In the genomic region with DNA sequence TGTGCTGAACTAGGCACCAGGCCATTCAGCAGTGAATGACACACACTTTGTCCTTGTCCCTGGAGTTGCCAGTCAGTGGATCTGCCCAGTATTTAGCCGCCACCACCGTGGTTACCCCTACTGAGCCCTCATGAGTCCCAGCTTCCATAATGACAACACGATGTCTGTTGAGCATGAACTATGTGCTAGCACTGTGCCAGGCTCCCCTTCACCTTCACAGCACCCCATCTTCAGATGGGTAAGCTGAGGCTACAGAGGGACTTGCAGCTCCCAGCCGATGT, we compare ENCODE assay signal across 26 cellular contexts. TPM values are rescaled to one million over a fixed set of nuclear protein-coding genes. Genes with fewer than 3 reads are reported as not detected.
"Had no signal": no experiment of that assay in that cellular context is flagged by ENCODE, and none has a peak within 500 bp of the region (broad histone marks: within the 10 kb centered on the region; RNA-seq: fewer than 3 reads in every experiment).

No MANE protein-coding gene starts in this region.

- H3K27ac ChIP-seq: prostate gland, right atrium auricular region, stomach, tibial artery, uterus had no signal

- H3K36me3 Mint-ChIP-seq: mesothelial cell of epicardium; natural killer cell treated with Interleukin-12 subunit alpha and Interleukin-12 subunit beta and Interleukin-15 and Interleukin-18, amount 100 ng/mL, for 72 hours; type B pancreatic cell had no signal

- H3K4me3 Mint-ChIP-seq: effector memory CD8-positive, alpha-beta T cell; memory B cell; mesothelial cell of epicardium; natural killer cell treated with Interleukin-12 subunit alpha and Interleukin-12 subunit beta and Interleukin-15 and Interleukin-18, amount 100 ng/mL, for 72 hours; neural crest cell; type B pancreatic cell had no signal

- H3K4me1 ChIP-seq: prostate gland, right atrium auricular region, stomach, tibial artery, uterus had no signal

- H3K9me3 Mint-ChIP-seq: effector memory CD8-positive, alpha-beta T cell; natural killer cell treated with Interleukin-12 subunit alpha and Interleukin-12 subunit beta and Interleukin-15 and Interleukin-18, amount 100 ng/mL, for 72 hours; neural crest cell had no signal

- H3K4me3 ChIP-seq: lung, mucosa of descending colon, prostate gland, right atrium auricular region, smooth muscle cell, stomach, tibial artery, uterus had no signal

- H3K4me2 ChIP-seq: smooth muscle cell had no signal

- H3K27me3 Mint-ChIP-seq: effector memory CD8-positive, alpha-beta T cell; memory B cell; naive B cell; natural killer cell treated with Interleukin-12 subunit alpha and Interleukin-12 subunit beta and Interleukin-15 and Interleukin-18, amount 100 ng/mL, for 72 hours had no signal

- H3K4me1 Mint-ChIP-seq: memory B cell, naive B cell, neural crest cell had no signal

- H3K27me3 ChIP-seq: right atrium auricular region, uterus had no signal

- H3K27ac Mint-ChIP-seq: effector memory CD8-positive, alpha-beta T cell; memory B cell; mesothelial cell of epicardium; naive B cell; natural killer cell treated with Interleukin-12 subunit alpha and Interleukin-12 subunit beta and Interleukin-15 and Interleukin-18, amount 100 ng/mL, for 72 hours; type B pancreatic cell had no signal

- ATAC-seq: effector memory CD8-positive, alpha-beta T cell; mucosa of descending colon; natural killer cell treated with Interleukin-12 subunit alpha and Interleukin-12 subunit beta and Interleukin-15 and Interleukin-18, amount 100 ng/mL, for 72 hours; sciatic nerve had no signal

- FAIRE-seq: frontal cortex, keratinocyte had no signal

- H3K36me3 ChIP-seq: prostate gland, right atrium auricular region, stomach, tibial artery, uterus had no signal

- DNase-seq: cortex of kidney; effector memory CD8-positive, alpha-beta T cell; hypothalamus; mucosa of descending colon; naive B cell; nucleus accumbens; stimulated activated CD4-positive, alpha-beta T cell treated with anti-CD3 and anti-CD28 coated beads, Interleukin-12 subunit alpha, Interleukin-12 subunit beta, amount 100 ng/mL, for 4 hours; stimulated activated CD4-positive, alpha-beta T cell treated with anti-CD3 and anti-CD28 coated beads, Interleukin-1b, Interleukin-23, amount 100 ng/mL, for 48 hours; stimulated activated CD4-positive, alpha-beta T cell treated with anti-CD3 and anti-CD28 coated beads, Interleukin-4, amount 100 ng/mL, for 1 hour; stimulated activated CD8-positive, alpha-beta memory T cell treated with anti-CD3 and anti-CD28 coated beads, Interleukin-4, amount 100 ng/mL, for 48 hours; stimulated activated naive CD4-positive, alpha-beta T cell treated with Interleukin-2 at 50 U/mL for 16 hours; stomach; tibial artery; uterus had no signal

- H3K9me3 ChIP-seq: mucosa of descending colon, prostate gland, stomach, tibial artery, uterus had no signal

RNA-seq across cellular contexts. Expression of gene PACSIN1, which starts 10.1 kb away (rescaled TPM):
- polyA plus RNA-seq: keratinocyte, smooth muscle cell had no signal
